ENCODE assay signal across 13 cellular contexts in genomic region chr1:33361553-33362262, GRCh38. TPM values are rescaled to one million over a fixed set of nuclear protein-coding genes. Genes with fewer than 3 reads are reported as not detected.
DNase-seq lines count a peak whose midpoint lies in the region; ATAC-seq and TF ChIP-seq lines count a peak whose summit lies in the region.
"Had no signal": no experiment of that assay in that cellular context is flagged by ENCODE, and none has a peak within 500 bp of the region (broad histone marks: within the 10 kb centered on the region; RNA-seq: fewer than 3 reads in every experiment).

No MANE protein-coding gene starts in this region.

- no peak overlapping the region for H3K4me3 Mint-ChIP-seq in stimulated activated effector memory CD8-positive, alpha-beta T cell treated with anti-CD3 and anti-CD28 coated beads, Interleukin-12 subunit alpha, Interleukin-12 subunit beta, amount 100 ng/mL, for 72 hours
- H3K4me3 Mint-ChIP-seq: activated naive CD8-positive, alpha-beta T cell treated with anti-CD3 and anti-CD28 coated beads, Interleukin-2, amount 50 U/mL, for 24 hours had no signal

- H3K9me3 Mint-ChIP-seq in stimulated activated effector memory CD8-positive, alpha-beta T cell treated with anti-CD3 and anti-CD28 coated beads, Interleukin-12 subunit alpha, Interleukin-12 subunit beta, amount 100 ng/mL, for 72 hours = no peaks in the 10 kb centered on the region
- H3K9me3 Mint-ChIP-seq: activated naive CD8-positive, alpha-beta T cell treated with anti-CD3 and anti-CD28 coated beads, Interleukin-2, amount 50 U/mL, for 24 hours had no signal

- in situ Hi-C loops in ACHN (cut with HindIII; ENCODE audit: low pct_ligation_motif_present, low pct_unique_long_range_greater_than_20kb, low sequenced_read_pairs) = no loop called here

- intact Hi-C loops in breast epithelium (cut with DNase I; ENCODE audit: low total_unique reads) (no loop called here), prostate gland (cut with DNase I) (no loop called here)

- no peaks in the 10 kb centered on the region for H3K36me3 Mint-ChIP-seq in stimulated activated effector memory CD8-positive, alpha-beta T cell treated with anti-CD3 and anti-CD28 coated beads, Interleukin-12 subunit alpha, Interleukin-12 subunit beta, amount 100 ng/mL, for 72 hours

- TF ChIP-seq POLR2A in breast epithelium (IDR thresholded peaks at IDR 0.05) (no peak), prostate gland (IDR thresholded peaks at IDR 0.05) (no peak)

- no peak overlapping the region for H3K4me3 ChIP-seq in breast epithelium
- H3K4me3 ChIP-seq in prostate gland = no peak overlapping the region

- WGBS in prostate gland = 69% methylated on average over 11 of the region's 11 CpGs

- DNase-seq in NCI-H69 (lab: John Stamatoyannopoulos, UW) = peak; percentile 4
- DNase-seq in breast epithelium (ENCODE audit: low spot score in 2 of 2) = no peak
- no peak for DNase-seq in stimulated activated effector memory CD8-positive, alpha-beta T cell treated with anti-CD3 and anti-CD28 coated beads, Interleukin-12 subunit alpha, Interleukin-12 subunit beta, amount 100 ng/mL, for 72 hours (ENCODE audit: low spot score in 2 of 2)
- DNase-seq in ACHN = no peak
- no peak for DNase-seq in prostate gland (ENCODE audit: low spot score)
- DNase-seq: activated CD8-positive, alpha-beta memory T cell treated with anti-CD3 and anti-CD28 coated beads for 24 hours; activated naive CD8-positive, alpha-beta T cell treated with anti-CD3 and anti-CD28 coated beads, Interleukin-2, amount 50 U/mL, for 24 hours; DMS153; stimulated activated CD8-positive, alpha-beta memory T cell treated with anti-CD3 and anti-CD28 coated beads, Interleukin-4, amount 100 ng/mL, for 48 hours had no signal

- peak overlapping the region; percentile 11 for H3K27ac Mint-ChIP-seq in stimulated activated effector memory CD8-positive, alpha-beta T cell treated with anti-CD3 and anti-CD28 coated beads, Interleukin-12 subunit alpha, Interleukin-12 subunit beta, amount 100 ng/mL, for 72 hours
- H3K27ac Mint-ChIP-seq: activated naive CD8-positive, alpha-beta T cell treated with anti-CD3 and anti-CD28 coated beads, Interleukin-2, amount 50 U/mL, for 24 hours had no signal

- H3K36me3 ChIP-seq in breast epithelium (no peaks in the 10 kb centered on the region), prostate gland (no peaks in the 10 kb centered on the region)

- ATAC-seq in stimulated activated effector memory CD8-positive, alpha-beta T cell treated with anti-CD3 and anti-CD28 coated beads, Interleukin-12 subunit alpha, Interleukin-12 subunit beta, amount 100 ng/mL, for 72 hours = no peak
- ATAC-seq in HG03280 (IDR thresholded peaks at IDR 0.05; ENCODE audit: unreplicated experiment) = no peak
- ATAC-seq: activated naive CD8-positive, alpha-beta T cell treated with anti-CD3 and anti-CD28 coated beads, Interleukin-2, amount 50 U/mL, for 24 hours; SK-N-SH treated with all-trans-retinoic acid at 6 μM for 48 hours had no signal

- H3K4me1 Mint-ChIP-seq in stimulated activated effector memory CD8-positive, alpha-beta T cell treated with anti-CD3 and anti-CD28 coated beads, Interleukin-12 subunit alpha, Interleukin-12 subunit beta, amount 100 ng/mL, for 72 hours = no peaks in the 10 kb centered on the region
- H3K4me1 Mint-ChIP-seq: activated naive CD8-positive, alpha-beta T cell treated with anti-CD3 and anti-CD28 coated beads, Interleukin-2, amount 50 U/mL, for 24 hours had no signal

- H3K27me3 ChIP-seq in breast epithelium = no peaks in the 10 kb centered on the region
- H3K27me3 ChIP-seq in layer of hippocampus (ENCODE audit: control insufficient read depth, insufficient read depth, low read length) = no peaks in the 10 kb centered on the region
- H3K27me3 ChIP-seq in prostate gland (replicated peaks; ENCODE audit: insufficient read depth) = no peaks in the 10 kb centered on the region

- TF ChIP-seq CTCF in breast epithelium (IDR thresholded peaks at IDR 0.05) = no peak
- TF ChIP-seq CTCF in prostate gland (IDR thresholded peaks at IDR 0.05) = no peak

- H3K4me1 ChIP-seq in breast epithelium (peaks cover 20 to 51% of the 10 kb centered on the region in 2 donors), prostate gland (replicated peaks) (peaks cover 7% of the 10 kb centered on the region)

- H3K27ac ChIP-seq in breast epithelium (peak overlapping the region; percentile 89 to 94), layer of hippocampus (ENCODE audit: low read depth, low read length) (peak overlapping the region; percentile 10), prostate gland (no peak overlapping the region)

- H3K9me3 ChIP-seq in breast epithelium = no peaks in the 10 kb centered on the region
- no peaks in the 10 kb centered on the region for H3K9me3 ChIP-seq in prostate gland

RNA-seq across cellular contexts. Expression of gene A3GALT2, which starts 40.8 kb away (rescaled TPM):
- total RNA-seq in breast epithelium (not detected), prostate gland (under 1 TPM in 1 of 2 donors, not detected in 1; 0.46 TPM)
- total RNA-seq: epithelial cell of proximal tubule had no signal

Comparison
In these comparisons a context has a peak if more than half of its experiments do, and no peak if none do; other contexts are left out.
1. H3K27ac ChIP-seq: peak in breast epithelium (2 of 2) and layer of hippocampus (single experiment); none in prostate gland (0 of 2).